Comparison of ENCODE assay signal across 8 cellular contexts in the genomic region with DNA sequence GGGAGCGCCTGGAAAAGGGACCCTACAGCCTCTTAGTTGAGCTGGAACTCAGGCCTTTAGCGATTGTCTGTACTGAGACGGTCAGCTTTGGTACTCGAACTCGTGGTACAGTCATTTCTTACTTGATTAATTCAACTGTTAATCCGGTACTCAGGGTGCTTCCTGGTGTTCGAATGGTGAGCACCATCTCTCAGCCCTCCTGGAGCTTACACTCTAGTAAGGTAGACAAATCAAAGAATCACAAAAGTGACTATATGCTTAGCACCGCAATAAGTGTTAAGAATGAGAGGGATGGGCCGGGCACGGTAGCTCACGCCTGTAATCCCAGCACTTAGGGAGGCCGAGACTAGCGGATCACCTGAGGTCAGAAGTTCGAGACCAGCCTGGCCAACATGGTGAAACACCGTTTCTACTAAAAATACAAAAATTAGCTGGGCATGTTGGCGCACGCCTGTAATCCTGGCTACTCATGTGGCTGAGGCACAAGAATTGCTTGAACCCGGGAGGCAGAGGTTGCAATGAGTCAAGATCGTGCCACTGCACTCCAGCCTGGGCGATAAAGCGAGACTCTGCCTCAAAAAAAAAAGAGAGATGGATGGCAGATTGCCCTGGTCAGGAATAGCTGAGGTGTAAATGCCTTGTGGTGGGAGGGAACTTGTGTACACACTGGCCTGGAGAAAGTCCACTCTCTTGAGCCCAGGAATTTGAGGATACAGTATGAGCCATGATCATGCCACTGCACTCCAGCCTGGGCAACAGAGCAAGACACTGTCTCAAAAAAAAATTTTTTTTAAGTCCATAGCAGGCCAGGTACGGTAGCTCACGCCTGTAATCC. TPM values are rescaled to one million over a fixed set of nuclear protein-coding genes. Genes with fewer than 3 reads are reported as not detected.
DNase-seq lines count a peak whose midpoint lies in the region; ATAC-seq, FAIRE-seq and TF ChIP-seq lines count a peak whose summit lies in the region.

No MANE protein-coding gene starts in this region.

- H3K4me1 ChIP-seq in CD8-positive, alpha-beta memory T cell (ENCODE audit: insufficient read depth, low read length), result peaks cover 35% of the 10 kb centered on the region
- peaks cover 9% of the 10 kb centered on the region for H3K4me1 ChIP-seq in colonic mucosa
- H3K4me1 ChIP-seq in adrenal gland (replicated peaks in 1 of 2), result peaks cover 7 to 19% of the 10 kb centered on the region in 2 donors

- ATAC-seq in natural killer cell, result no peak
- no peak for ATAC-seq in HG03025 (IDR thresholded peaks at IDR 0.05; ENCODE audit: low FRiP score, unreplicated experiment)

- H3K4me3 Mint-ChIP-seq in CD8-positive, alpha-beta memory T cell, result peak overlapping the region; percentile 81 to 95 (median 90)
- peak overlapping the region; percentile 85 for H3K4me3 Mint-ChIP-seq in natural killer cell

- peak overlapping the region; percentile 61 to 97 (median 87) for H3K27ac Mint-ChIP-seq in CD8-positive, alpha-beta memory T cell
- peak overlapping the region; percentile 84 to 85 for H3K27ac Mint-ChIP-seq in natural killer cell

- no peak for TF ChIP-seq POLR2A in GM12892 (IDR thresholded peaks at IDR 0.05; ENCODE audit: low read depth, low read length)
- TF ChIP-seq POLR2A in adrenal gland (IDR thresholded peaks at IDR 0.05), result no peak

- TF ChIP-seq CTCF in colonic mucosa (IDR thresholded peaks at IDR 0.05) (no peak), natural killer cell (IDR thresholded peaks at IDR 0.05) (no peak), adrenal gland (IDR thresholded peaks at IDR 0.05) (no peak)

- H3K27me3 Mint-ChIP-seq in CD8-positive, alpha-beta memory T cell, result peaks cover 0 to 2% of the 10 kb centered on the region in 2 donors
- peaks cover 0 to 3% of the 10 kb centered on the region in 2 donors for H3K27me3 Mint-ChIP-seq in natural killer cell (ENCODE audit: low read depth in 2 of 2)

- H3K36me3 ChIP-seq in CD8-positive, alpha-beta memory T cell (ENCODE audit: insufficient read depth, low read length), result peaks cover 25% of the 10 kb centered on the region
- peaks cover 56% of the 10 kb centered on the region for H3K36me3 ChIP-seq in MG63
- H3K36me3 ChIP-seq in colonic mucosa, result peaks cover 10% of the 10 kb centered on the region
- H3K36me3 ChIP-seq in adrenal gland (replicated peaks in 1 of 2), result peaks cover 0 to 23% of the 10 kb centered on the region in 2 donors

- H3K4me3 ChIP-seq in CD8-positive, alpha-beta memory T cell (ENCODE audit: low read length), result peak overlapping the region; percentile 61
- H3K4me3 ChIP-seq in MG63 (peak overlapping the region; percentile 92), colonic mucosa (peak overlapping the region; percentile 89), adrenal gland (peak overlapping the region in 2 of 4 donors; percentile 73 to 87)

- no peak for DNase-seq in CD8-positive, alpha-beta memory T cell
- DNase-seq in MG63 (peak; percentile 39), colonic mucosa (no peak), natural killer cell (no peak), T1000 (lab: John Stamatoyannopoulos, UW) (no peak), GM12892 (ENCODE audit: insufficient read length) (no peak), adrenal gland (no peak)

- H3K36me3 Mint-ChIP-seq in CD8-positive, alpha-beta memory T cell, result peaks cover 3 to 41% (median 17%) of the 10 kb centered on the region in 3 donors
- no peaks in the 10 kb centered on the region for H3K36me3 Mint-ChIP-seq in natural killer cell

- peak overlapping the region; percentile 78 for H3K27ac ChIP-seq in CD8-positive, alpha-beta memory T cell (ENCODE audit: low read depth, low read length)
- peak overlapping the region; percentile 47 for H3K27ac ChIP-seq in colonic mucosa
- no peak overlapping the region for H3K27ac ChIP-seq in adrenal gland

- no peak for FAIRE-seq in GM12892 (lab: Jason Lieb, UNC)

- 57 to 61% (median 58%) methylated on average over 18 to 23 of the region's 23 CpGs for WGBS in adrenal gland, 4 donors

- peak overlapping the region; percentile 79 to 85 for H3K9ac ChIP-seq in colonic mucosa (ENCODE audit: low read depth in 2 of 2, low read length in 2 of 2)

- H3K9me3 ChIP-seq in CD8-positive, alpha-beta memory T cell (ENCODE audit: low read length), result no peaks in the 10 kb centered on the region
- H3K9me3 ChIP-seq in MG63, result no peaks in the 10 kb centered on the region
- no peaks in the 10 kb centered on the region for H3K9me3 ChIP-seq in colonic mucosa
- H3K9me3 ChIP-seq in adrenal gland (replicated peaks in 1 of 3), result no peaks in the 10 kb centered on the region

- no peaks in the 10 kb centered on the region for H3K27me3 ChIP-seq in CD8-positive, alpha-beta memory T cell (ENCODE audit: insufficient read depth, low read length, poor library complexity, severe bottlenecking)
- H3K27me3 ChIP-seq in MG63, result no peaks in the 10 kb centered on the region
- H3K27me3 ChIP-seq in colonic mucosa, result no peaks in the 10 kb centered on the region
- no peaks in the 10 kb centered on the region for H3K27me3 ChIP-seq in adrenal gland

- intact Hi-C loops in colonic mucosa (cut with DNase I) (loop anchor here (5.0 kb wide), 1 partner anchor 84 kb away; no protein-coding TSS in a partner anchor), natural killer cell (cut with micrococcal nuclease) (loop anchor here (5.0 kb wide), 1 partner anchor 79 kb away; no protein-coding TSS in a partner anchor), adrenal gland (cut with DNase I) (no loop called here)

- CTCF ChIA-PET in CD8-positive, alpha-beta memory T cell (lab: Charles Lee), result interaction anchor here (1.1 to 1.7 kb wide), 2 partner anchors 54 to 91 kb away, joined by 4 to 8 read pairs; a partner anchor contains a TSS

- peaks cover 57 to 67% (median 60%) of the 10 kb centered on the region in 3 donors for H3K4me1 Mint-ChIP-seq in CD8-positive, alpha-beta memory T cell
- peaks cover 20 to 33% of the 10 kb centered on the region in 2 donors for H3K4me1 Mint-ChIP-seq in natural killer cell

- H3K9me3 Mint-ChIP-seq in CD8-positive, alpha-beta memory T cell, result no peaks in the 10 kb centered on the region
- no peaks in the 10 kb centered on the region for H3K9me3 Mint-ChIP-seq in natural killer cell

- POLR2A ChIA-PET in CD8-positive, alpha-beta memory T cell (lab: Charles Lee), result interaction anchor here (1.6 kb wide), 1 partner anchor 52 kb away, joined by 4 read pairs; no protein-coding TSS in a partner anchor

RNA-seq across cellular contexts. Expression of a gene that starts 1.0 kb away (rescaled TPM):
- 100 to 1,000 TPM; 116 to 120 TPM for total RNA-seq in CD8-positive, alpha-beta memory T cell
- 33.1 TPM for polyA plus RNA-seq in CD8-positive, alpha-beta memory T cell
- 76.0 and 118 TPM in 2 replicates for total RNA-seq in MG63 (2014; rRNA removed; shearing (Covaris generic); ENCODE audit: low replicate concordance)
- 10 to 100 TPM; 17.3 to 68.5 TPM for total RNA-seq in colonic mucosa
- 10 to 100 TPM; 51.5 to 62.6 (median 51.7) TPM for total RNA-seq in natural killer cell
- polyA plus RNA-seq in GM12892 (2012; ENCODE audit: missing spikeins), result 24.4 TPM
- 10 to 100 TPM; 14.7 to 25.8 (median 20.8) TPM for total RNA-seq in adrenal gland
- 10 to 100 TPM; 16.6 to 30.3 (median 22.1) TPM for polyA plus RNA-seq in adrenal gland

RNA-seq across cellular contexts. Expression of a gene that starts 54.2 kb away (rescaled TPM):
- total RNA-seq in CD8-positive, alpha-beta memory T cell, result 100 to 1,000 TPM; 319 to 324 TPM
- 1,273 TPM for polyA plus RNA-seq in CD8-positive, alpha-beta memory T cell
- total RNA-seq in MG63 (2014; rRNA removed; shearing (Covaris generic); ENCODE audit: low replicate concordance), result not detected in 2 replicates
- total RNA-seq in colonic mucosa, result 100 to 1,000 TPM; 200 to 485 TPM
- 100 to 1,000 TPM; 550 to 913 (median 748) TPM for total RNA-seq in natural killer cell
- 2,617 TPM for polyA plus RNA-seq in GM12892 (2012; ENCODE audit: missing spikeins)
- total RNA-seq in adrenal gland, result 1,000 to 10,000 TPM in 6 of 8 donors, 100 to 1,000 TPM in 2; 582 to 3,185 (median 2,268) TPM
- polyA plus RNA-seq in adrenal gland, result 100 to 1,000 TPM; 719 to 852 (median 838) TPM

RNA-seq across cellular contexts. Expression of a gene that starts 55.8 kb away (rescaled TPM):
- not detected for total RNA-seq in CD8-positive, alpha-beta memory T cell
- polyA plus RNA-seq in CD8-positive, alpha-beta memory T cell, result not detected
- 38.8 and 45.4 TPM in 2 replicates for total RNA-seq in MG63 (2014; rRNA removed; shearing (Covaris generic); ENCODE audit: low replicate concordance)
- total RNA-seq in colonic mucosa (under 1 TPM; 0.17 to 0.69 TPM), natural killer cell (under 1 TPM in 1 of 3 donors, not detected in 2; 0.19 TPM), adrenal gland (under 1 TPM in 7 of 8 donors, not detected in 1; 0.12 to 0.96 (median 0.44) TPM)
- polyA plus RNA-seq in GM12892 (2012; ENCODE audit: missing spikeins), result not detected
- under 1 TPM in 2 of 3 donors, not detected in 1; 0.13 to 0.27 TPM for polyA plus RNA-seq in adrenal gland

Comparison
In these comparisons a context has a peak if more than half of its experiments do, and no peak if none do; other contexts are left out.
1. H3K27ac ChIP-seq: peak in CD8-positive, alpha-beta memory T cell (single experiment) and colonic mucosa (single experiment); none in adrenal gland (0 of 5).
2. RNA of a gene that starts 54.2 kb away (total RNA-seq): 582 to 3,185 TPM in adrenal gland, 550 to 913 TPM in natural killer cell, 200 to 485 TPM in colonic mucosa and 319 to 324 TPM in CD8-positive, alpha-beta memory T cell; not detected in MG63; every median in the first group is over 100 times any median in the second.
3. RNA of a gene that starts 55.8 kb away (total RNA-seq): 38.8 to 45.4 TPM in MG63; 0.17 to 0.69 TPM in colonic mucosa, 0.12 to 0.96 TPM in adrenal gland, 0.19 TPM in natural killer cell and not detected in CD8-positive, alpha-beta memory T cell; every median in the first group is over 10 times any median in the second.
4. intact Hi-C loops: an anchor here in colonic mucosa (5.0 kb wide) and natural killer cell (5.0 kb wide); none called in adrenal gland.